ENCODE assay signal across 5 cellular contexts in the genomic region with DNA sequence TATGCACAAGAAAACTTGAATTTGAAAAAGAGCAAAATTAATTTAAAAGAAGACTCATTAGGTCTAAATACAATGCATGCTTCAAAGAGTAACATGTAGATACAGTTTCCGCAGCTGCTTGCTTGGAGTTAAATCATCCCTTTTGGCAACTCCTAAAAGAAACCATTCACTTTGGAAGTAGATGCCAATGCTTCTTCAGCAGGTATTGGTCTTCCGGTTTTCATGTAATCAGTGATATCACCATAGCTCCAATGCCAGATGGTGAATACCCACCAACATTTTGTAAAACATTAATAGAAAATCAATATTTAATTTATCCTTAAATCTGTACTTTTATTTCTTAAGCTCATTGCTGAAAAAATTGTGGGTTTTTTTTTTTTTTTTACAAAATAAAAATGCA.
"Had no signal": no experiment of that assay in that cellular context is flagged by ENCODE, and none has a peak within 500 bp of the region (broad histone marks: within the 10 kb centered on the region; RNA-seq: fewer than 3 reads in every experiment).

No MANE protein-coding gene starts in this region.

- H3K27ac ChIP-seq: HL-60 had no signal

- DNase-seq: IMR-90 had no signal

- ATAC-seq: HepG2, K562 had no signal

- FAIRE-seq: HepG2, HTR-8/SVneo, K562 had no signal

- H3K4me3 ChIP-seq: K562 had no signal
